Comparison of ENCODE assay signal across 22 cellular contexts in genomic region chr17:72380120-72380519, GRCh38.
"Had no signal": no experiment of that assay in that cellular context is flagged by ENCODE, and none has a peak within 500 bp of the region (broad histone marks: within the 10 kb centered on the region; RNA-seq: fewer than 3 reads in every experiment).

No MANE protein-coding gene starts in this region.

- H3K27me3 ChIP-seq: brain microvascular endothelial cell, cardiac muscle cell had no signal

- H3K4me3 ChIP-seq: cardiac muscle cell, PC-9 had no signal

- H3K4me2 ChIP-seq: PC-9 had no signal

- H2AFZ ChIP-seq: PC-9 had no signal

- H3K36me3 ChIP-seq: brain microvascular endothelial cell, cardiac muscle cell had no signal

- H3K27ac ChIP-seq: brain microvascular endothelial cell, cardiac muscle cell, PC-9, VCaP had no signal

- DNase-seq: activated CD4-positive, alpha-beta memory T cell treated with anti-CD3 and anti-CD28 coated beads, Interleukin-2, amount 10 ng/mL, durations not matched to agents 7 days and 5 days; activated CD4-positive, alpha-beta T cell treated with anti-CD3 and anti-CD28 coated beads, Interleukin-2, amount 50 U/mL, for 1 hour; activated CD4-positive, CD25-positive, alpha-beta regulatory T cell; activated gamma-delta T cell; activated naive CD4-positive, alpha-beta T cell treated with anti-CD3 and anti-CD28 coated beads for 36 hours; activated T-cell treated with anti-CD3 and anti-CD28 coated beads for 4 hours; activated T-cell treated with anti-CD3 and anti-CD28 coated beads, Interleukin-2, amount 50 U/mL, for 48 hours; brain microvascular endothelial cell; cerebellar nuclear complex; Karpas-422; NCI-H1105; NCI-H1436; NCI-H1694 treated with DMSO at 0.1 percent for 48 hours; NCI-H2029 treated with DMSO at 0.1 percent for 48 hours; NCI-H345; NCI-H510A treated with DMSO at 0.1 percent for 48 hours; PC-9; RPMI8226; T-helper 17 cell; T-helper 9 cell had no signal
